Comparison of ENCODE assay signal across 20 cellular contexts in genomic region chr3:187941848-187942194, GRCh38.
"Had no signal": no experiment of that assay in that cellular context is flagged by ENCODE, and none has a peak within 500 bp of the region (broad histone marks: within the 10 kb centered on the region; RNA-seq: fewer than 3 reads in every experiment).

No MANE protein-coding gene starts in this region.

- H3K27me3 Mint-ChIP-seq: effector memory CD8-positive, alpha-beta T cell had no signal

- ATAC-seq: effector memory CD8-positive, alpha-beta T cell; left cardiac atrium; left ventricle myocardium superior; naive thymus-derived CD4-positive, alpha-beta T cell had no signal

- H3K4me1 ChIP-seq: right atrium auricular region, tibial artery, uterus had no signal

- H3K27ac ChIP-seq: esophagus squamous epithelium, hepatocyte, right atrium auricular region, suprapubic skin, tibial artery, upper lobe of left lung, uterus had no signal

- H3K4me3 Mint-ChIP-seq: dendritic cell treated with granulocyte-macrophage colony-stimulating factor and Interleukin-4, amounts not matched to agents 40 ng/mL and 50 ng/mL, for 4 days; effector memory CD8-positive, alpha-beta T cell; naive thymus-derived CD4-positive, alpha-beta T cell; nephron progenitor cell had no signal

- H2AFZ ChIP-seq: hepatocyte had no signal

- H3K36me3 ChIP-seq: esophagus squamous epithelium, right atrium auricular region, suprapubic skin, tibial artery, upper lobe of left lung, uterus had no signal

- H3K4me3 ChIP-seq: esophagus squamous epithelium, hepatocyte, right atrium auricular region, smooth muscle cell, suprapubic skin, tibial artery, upper lobe of left lung, uterus had no signal

- DNase-seq: effector memory CD8-positive, alpha-beta T cell; esophagus squamous epithelium; foreskin fibroblast; kidney; left cardiac atrium; left ventricle myocardium superior; mesendoderm; naive thymus-derived CD4-positive, alpha-beta T cell; nephron progenitor cell; posterior cingulate gyrus; stimulated activated CD4-positive, alpha-beta T cell treated with anti-CD3 and anti-CD28 coated beads, Interleukin-2, amount 100 ng/mL, for 48 hours; stimulated activated naive CD4-positive, alpha-beta T cell treated with Interleukin-2 at 50 U/mL for 16 hours; tibial artery; upper lobe of left lung; uterus had no signal

- H3K4me2 ChIP-seq: hepatocyte, smooth muscle cell had no signal

- H3K9me3 ChIP-seq: esophagus squamous epithelium, right atrium auricular region, suprapubic skin, tibial artery, upper lobe of left lung, uterus had no signal

- H3K27ac Mint-ChIP-seq: dendritic cell treated with granulocyte-macrophage colony-stimulating factor and Interleukin-4, amounts not matched to agents 40 ng/mL and 50 ng/mL, for 4 days; effector memory CD8-positive, alpha-beta T cell; naive thymus-derived CD4-positive, alpha-beta T cell; nephron progenitor cell had no signal

- FAIRE-seq: kidney had no signal

- H3K9me3 Mint-ChIP-seq: dendritic cell treated with granulocyte-macrophage colony-stimulating factor and Interleukin-4, amounts not matched to agents 40 ng/mL and 50 ng/mL, for 4 days; effector memory CD8-positive, alpha-beta T cell; nephron progenitor cell had no signal

- H3K27me3 ChIP-seq: esophagus squamous epithelium, hepatocyte, right atrium auricular region, suprapubic skin, tibial artery, upper lobe of left lung, uterus had no signal

- H3K79me2 ChIP-seq: hepatocyte had no signal
